In the genomic region with DNA sequence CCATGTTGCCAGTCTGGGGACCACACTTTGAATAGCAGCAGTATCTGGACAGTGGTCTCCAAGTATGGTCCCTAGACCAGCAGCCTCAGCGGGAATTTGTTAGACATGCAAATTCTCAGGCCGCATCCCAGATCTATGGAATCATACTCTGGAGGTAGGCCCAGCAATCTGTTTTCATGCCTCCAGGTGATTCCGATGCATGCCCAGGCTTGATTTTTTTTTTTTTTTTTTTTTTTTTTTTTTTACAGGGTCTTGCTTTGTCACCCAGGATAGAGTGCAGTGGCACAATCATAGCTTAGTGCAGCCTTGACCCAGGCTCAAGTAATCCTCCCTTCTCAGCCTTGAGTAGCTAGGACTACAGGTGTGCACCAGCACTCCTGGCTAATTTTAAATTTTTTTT, we compare ENCODE assay signal across 12 cellular contexts. TPM values are rescaled to one million over a fixed set of nuclear protein-coding genes. Genes with fewer than 3 reads are reported as not detected.
DNase-seq lines count a peak whose midpoint lies in the region; ATAC-seq, FAIRE-seq and TF ChIP-seq lines count a peak whose summit lies in the region.
"Had no signal": no experiment of that assay in that cellular context is flagged by ENCODE, and none has a peak within 500 bp of the region (broad histone marks: within the 10 kb centered on the region; RNA-seq: fewer than 3 reads in every experiment).

No MANE protein-coding gene starts in this region.

- CTCF ChIA-PET in activated naive CD4-positive, alpha-beta T cell treated with anti-CD3 and anti-CD28 coated beads, Interleukin-2, amount 10 ng/mL, durations not matched to agents 7 days and 5 days (lab: Charles Lee) = interaction anchor here (0.9 to 2.0 kb wide), 4 partner anchors 9 to 37 kb away, joined by 3 to 21 read pairs (median 4); no protein-coding TSS in a partner anchor

- no peak overlapping the region for H3K4me3 ChIP-seq in bronchial epithelial cell (ENCODE audit: low read depth, low read length)

- peaks cover 48% of the 10 kb centered on the region for H3K4me1 Mint-ChIP-seq in activated naive CD4-positive, alpha-beta T cell treated with anti-CD3 and anti-CD28 coated beads, Interleukin-2, amount 10 ng/mL, durations not matched to agents 7 days and 5 days
- peaks cover 24% of the 10 kb centered on the region for H3K4me1 Mint-ChIP-seq in stimulated activated memory B cell treated with anti-CD40 and anti-IgM and Interleukin-4, amounts not matched to agents 10 μg/mL and 1 μg/mL and 100 μg/mL, for 72 hours

- H3K27me3 Mint-ChIP-seq in activated naive CD4-positive, alpha-beta T cell treated with anti-CD3 and anti-CD28 coated beads, Interleukin-2, amount 10 ng/mL, durations not matched to agents 7 days and 5 days = no peaks in the 10 kb centered on the region
- H3K27me3 Mint-ChIP-seq in stimulated activated memory B cell treated with anti-CD40 and anti-IgM and Interleukin-4, amounts not matched to agents 10 μg/mL and 1 μg/mL and 100 μg/mL, for 72 hours = no peaks in the 10 kb centered on the region

- no peaks in the 10 kb centered on the region for H3K9me3 Mint-ChIP-seq in activated naive CD4-positive, alpha-beta T cell treated with anti-CD3 and anti-CD28 coated beads, Interleukin-2, amount 10 ng/mL, durations not matched to agents 7 days and 5 days
- no peaks in the 10 kb centered on the region for H3K9me3 Mint-ChIP-seq in activated naive CD4-positive, alpha-beta T cell treated with anti-CD3 and anti-CD28 coated beads, Interleukin-2, amount 50 U/mL, for 72 hours
- H3K9me3 Mint-ChIP-seq in stimulated activated memory B cell treated with anti-CD40 and anti-IgM and Interleukin-4, amounts not matched to agents 10 μg/mL and 1 μg/mL and 100 μg/mL, for 72 hours = no peaks in the 10 kb centered on the region

- peaks cover 36% of the 10 kb centered on the region for H3K36me3 Mint-ChIP-seq in activated naive CD4-positive, alpha-beta T cell treated with anti-CD3 and anti-CD28 coated beads, Interleukin-2, amount 10 ng/mL, durations not matched to agents 7 days and 5 days
- H3K36me3 Mint-ChIP-seq in activated naive CD4-positive, alpha-beta T cell treated with anti-CD3 and anti-CD28 coated beads, Interleukin-2, amount 50 U/mL, for 72 hours = peaks cover 17 to 32% of the 10 kb centered on the region in 2 donors
- no peaks in the 10 kb centered on the region for H3K36me3 Mint-ChIP-seq in stimulated activated memory B cell treated with anti-CD40 and anti-IgM and Interleukin-4, amounts not matched to agents 10 μg/mL and 1 μg/mL and 100 μg/mL, for 72 hours

- FAIRE-seq in bronchial epithelial cell (lab: Jason Lieb, UNC) = no peak

- peak overlapping the region; percentile 97 for H3K27ac Mint-ChIP-seq in activated naive CD4-positive, alpha-beta T cell treated with anti-CD3 and anti-CD28 coated beads, Interleukin-2, amount 10 ng/mL, durations not matched to agents 7 days and 5 days
- H3K27ac Mint-ChIP-seq in activated naive CD4-positive, alpha-beta T cell treated with anti-CD3 and anti-CD28 coated beads, Interleukin-2, amount 50 U/mL, for 72 hours = peak overlapping the region in 1 of 2 donors; percentile 93
- peak overlapping the region; percentile 84 for H3K27ac Mint-ChIP-seq in stimulated activated memory B cell treated with anti-CD40 and anti-IgM and Interleukin-4, amounts not matched to agents 10 μg/mL and 1 μg/mL and 100 μg/mL, for 72 hours

- H3K4me3 Mint-ChIP-seq in activated naive CD4-positive, alpha-beta T cell treated with anti-CD3 and anti-CD28 coated beads, Interleukin-2, amount 10 ng/mL, durations not matched to agents 7 days and 5 days = peak overlapping the region; percentile 96
- no peak overlapping the region for H3K4me3 Mint-ChIP-seq in stimulated activated memory B cell treated with anti-CD40 and anti-IgM and Interleukin-4, amounts not matched to agents 10 μg/mL and 1 μg/mL and 100 μg/mL, for 72 hours

- ATAC-seq in activated naive CD4-positive, alpha-beta T cell treated with anti-CD3 and anti-CD28 coated beads, Interleukin-2, amount 50 U/mL, for 72 hours = no peak
- ATAC-seq in stimulated activated memory B cell treated with anti-CD40 and anti-IgM and Interleukin-4, amounts not matched to agents 10 μg/mL and 1 μg/mL and 100 μg/mL, for 72 hours = no peak
- no peak for ATAC-seq in GM19452 (IDR thresholded peaks at IDR 0.05; ENCODE audit: unreplicated experiment)

- no peak for TF ChIP-seq CTCF in bronchial epithelial cell (IDR thresholded peaks at IDR 0.05; ENCODE audit: insufficient read depth, low read length, severe bottlenecking)

- H3K36me3 ChIP-seq in bronchial epithelial cell (ENCODE audit: control insufficient read depth, insufficient read depth, low read length) = no peaks in the 10 kb centered on the region

- DNase-seq in activated naive CD4-positive, alpha-beta T cell treated with anti-CD3 and anti-CD28 coated beads, Interleukin-2, amount 10 ng/mL, durations not matched to agents 7 days and 5 days = no peak
- no peak for DNase-seq in activated naive CD4-positive, alpha-beta T cell treated with anti-CD3 and anti-CD28 coated beads, Interleukin-2, amount 50 U/mL, for 72 hours (ENCODE audit: low spot score in 2 of 2)
- DNase-seq in NCI-H526 treated with DMSO at 0.1 percent for 48 hours (lab: John Stamatoyannopoulos, UW) (peak; percentile 60), bronchial epithelial cell (ENCODE audit: low read depth) (peak; percentile 63), GM19240 (ENCODE audit: insufficient read length, low spot score) (no peak)
- no peak for DNase-seq in stimulated activated CD4-positive, alpha-beta T cell treated with anti-CD3 and anti-CD28 coated beads, Interleukin-4, amount 100 ng/mL, for 1 hour
- DNase-seq: DMS 273 treated with DMSO at 0.1 percent for 48 hours, mesenchymal stem cell, NCI-H1048 had no signal

- H3K27me3 ChIP-seq in bronchial epithelial cell (ENCODE audit: control insufficient read depth, insufficient read depth, low read length) = no peaks in the 10 kb centered on the region

RNA-seq across cellular contexts. Expression of a gene that starts 0.7 kb away (rescaled TPM):
- 10 to 100 TPM; 33.7 to 66.8 TPM for total RNA-seq in activated naive CD4-positive, alpha-beta T cell treated with anti-CD3 and anti-CD28 coated beads, Interleukin-2, amount 50 U/mL, for 72 hours
- total RNA-seq in bronchial epithelial cell = not detected in 2 replicates
- total RNA-seq: chondrocyte had no signal

RNA-seq across cellular contexts. Expression of a gene that starts 41.1 kb away (rescaled TPM):
- 100 to 1,000 TPM in 1 of 2 donors, 10 to 100 TPM in 1; 75.5 to 107 TPM for total RNA-seq in activated naive CD4-positive, alpha-beta T cell treated with anti-CD3 and anti-CD28 coated beads, Interleukin-2, amount 50 U/mL, for 72 hours
- 105 and 120 TPM in 2 replicates for total RNA-seq in bronchial epithelial cell

Comparison
In these comparisons a context has a peak if more than half of its experiments do, and no peak if none do; other contexts are left out.
1. DNase-seq: peak in NCI-H526 treated with DMSO at 0.1 percent for 48 hours (single experiment) and bronchial epithelial cell (single experiment); none in activated naive CD4-positive, alpha-beta T cell treated with anti-CD3 and anti-CD28 coated beads, Interleukin-2, amount 10 ng/mL, durations not matched to agents 7 days and 5 days (single experiment), activated naive CD4-positive, alpha-beta T cell treated with anti-CD3 and anti-CD28 coated beads, Interleukin-2, amount 50 U/mL, for 72 hours (0 of 2), stimulated activated CD4-positive, alpha-beta T cell treated with anti-CD3 and anti-CD28 coated beads, Interleukin-4, amount 100 ng/mL, for 1 hour (single experiment) and GM19240 (single experiment).
2. RNA of a gene that starts 0.7 kb away (total RNA-seq): 33.7 to 66.8 TPM in activated naive CD4-positive, alpha-beta T cell treated with anti-CD3 and anti-CD28 coated beads, Interleukin-2, amount 50 U/mL, for 72 hours; not detected in bronchial epithelial cell; every median in the first group is over 10 times any median in the second.